ENCODE assay signal across 12 cellular contexts in genomic region chr1:167820684-167821355, GRCh38.
DNase-seq lines count a peak whose midpoint lies in the region; ATAC-seq, FAIRE-seq and TF ChIP-seq lines count a peak whose summit lies in the region.
"Had no signal": no experiment of that assay in that cellular context is flagged by ENCODE, and none has a peak within 500 bp of the region (broad histone marks: within the 10 kb centered on the region; RNA-seq: fewer than 3 reads in every experiment).

No MANE protein-coding gene starts in this region.

- H3K27ac ChIP-seq in IMR-90 (ENCODE audit: insufficient read depth, low read length) (peak overlapping the region; percentile 51), K562 (ENCODE audit: extremely low read depth, low read depth, low read length) (peak overlapping the region; percentile 71), suprapubic skin (peak overlapping the region; percentile 81)

- peak overlapping the region; percentile 77 to 86; a peak in 3 of 4 replicates for H4K8ac ChIP-seq in IMR-90 (ENCODE audit: low read depth in 2 of 2, low read length in 2 of 2)

- peak overlapping the region; percentile 100 for H2BK20ac ChIP-seq in IMR-90 (ENCODE audit: low read depth, low read length)

- H3K18ac ChIP-seq in IMR-90 (ENCODE audit: low read depth, low read length), result peak overlapping the region; percentile 50

- H3K27me3 ChIP-seq in IMR-90 (ENCODE audit: control insufficient read depth, insufficient read depth, low read length) (no peaks in the 10 kb centered on the region), K562 (ENCODE audit: control insufficient read depth in 2 of 2, insufficient read depth in 2 of 2, low read length in 2 of 2) (no peaks in the 10 kb centered on the region), suprapubic skin (no peaks in the 10 kb centered on the region)

- TF ChIP-seq POLR2A in IMR-90 (IDR thresholded peaks at IDR 0.05; ENCODE audit: low read depth, low read length) (no peak), K562 (conservative IDR thresholded peaks at IDR 0.05) (no peak), suprapubic skin (IDR thresholded peaks at IDR 0.05) (no peak)

- peak overlapping the region; percentile 73 for H2BK5ac ChIP-seq in IMR-90 (ENCODE audit: low read depth, low read length, poor library complexity, severe bottlenecking)

- H3K79me1 ChIP-seq in IMR-90 (ENCODE audit: low read depth in 1 of 2, low read length in 2 of 2), result peaks cover 0 to 13% of the 10 kb centered on the region in 2 experiments; a peak in 2 of 4 replicates

- peak overlapping the region; percentile 89 for H4K91ac ChIP-seq in IMR-90 (ENCODE audit: insufficient read depth, low read depth, low read length)

- H2AK9ac ChIP-seq in IMR-90 (replicated peaks; ENCODE audit: low read depth, low read length, poor library complexity), result no peak overlapping the region

- no peak overlapping the region for H3K9ac ChIP-seq in IMR-90 (ENCODE audit: low read depth, low read length)
- peak overlapping the region; percentile 68 to 90 for H3K9ac ChIP-seq in K562 (ENCODE audit: insufficient read depth in 1 of 2, low read depth in 2 of 2, low read length in 2 of 2)

- TF ChIP-seq CTCF in IMR-90 (conservative IDR thresholded peaks at IDR 0.05; ENCODE audit: low read depth, low read length) (no peak), K562 (IDR thresholded peaks at IDR 0.05 in 2 of 3, conservative IDR thresholded peaks at IDR 0.05 in 1 of 3; ENCODE audit: insufficient read depth in 2 of 3, low read depth in 1 of 3, low read length in 3 of 3) (no peak), suprapubic skin (IDR thresholded peaks at IDR 0.05) (no peak)

- H4K20me1 ChIP-seq in IMR-90 (ENCODE audit: insufficient read depth, low read length), result no peaks in the 10 kb centered on the region
- H4K20me1 ChIP-seq in K562 (replicated peaks; ENCODE audit: control insufficient read depth, insufficient read depth, low read length), result no peaks in the 10 kb centered on the region

- in situ Hi-C loops in IMR-90 (cut with MboI; ENCODE audit: low sequenced_read_pairs) (no loop called here), K562 (cut with MboI) (no loop called here)

- H3K4ac ChIP-seq in IMR-90 (ENCODE audit: low read depth, low read length), result peak overlapping the region; percentile 96

- DNase-seq in IMR-90, result no peak
- DNase-seq in K562 (ENCODE audit: extremely low read depth in 1 of 4, low spot score in 3 of 4), result peak in 1 of 4 experiments; percentile 81
- DNase-seq in left kidney (ENCODE audit: low read depth, low spot score), result peak; percentile 42
- DNase-seq in suprapubic skin (ENCODE audit: low spot score in 2 of 2), result no peak
- DNase-seq in AG20443 (ENCODE audit: low spot score), result no peak
- no peak for DNase-seq in NCI-H345 treated with DMSO at 0.1 percent for 48 hours (lab: John Stamatoyannopoulos, UW; ENCODE audit: unreplicated experiment)
- DNase-seq in effector CD4-positive, alpha-beta T cell, result no peak
- DNase-seq: activated CD4-positive, alpha-beta T cell treated with anti-CD3 and anti-CD28 coated beads, Interleukin-2, amount 50 U/mL, for 1 hour; CD8-positive, alpha-beta T cell; foreskin melanocyte; NCI-H1436 had no signal

- dilution Hi-C loops in IMR-90 (cut with HindIII; ENCODE audit: low sequenced_read_pairs, unreplicated experiment), result no loop called here

- POLR2A ChIA-PET in IMR-90 (lab: Charles Lee; ENCODE audit: unreplicated experiment), result interaction anchor here (0.5 to 0.6 kb wide), 2 partner anchors 9 to 98 kb away, joined by 3 read pairs; no protein-coding TSS in a partner anchor
- POLR2A ChIA-PET in K562 (lab: Yijun Ruan, JAX), result interaction anchor here (0.6 to 1.6 kb wide), 6 partner anchors 9 to 280 kb away, joined by 3 to 10 read pairs (median 3); no protein-coding TSS in a partner anchor

- ATAC-seq in IMR-90 (ENCODE audit: low read depth) (no peak), K562 (peak; percentile 63), HG03135 (IDR thresholded peaks at IDR 0.05; ENCODE audit: unreplicated experiment) (no peak)
- ATAC-seq: CD8-positive, alpha-beta T cell had no signal

- peak; percentile 64 for FAIRE-seq in K562 (lab: Jason Lieb, UNC)

- H2BK15ac ChIP-seq in IMR-90 (ENCODE audit: low read depth, low read length), result peak overlapping the region; percentile 97

- CTCF ChIA-PET in IMR-90 (lab: Yijun Ruan, JAX) (interaction anchor here (1.0 kb wide), 1 partner anchor 9 kb away, joined by 3 read pairs; no protein-coding TSS in a partner anchor), K562 (lab: Yijun Ruan, JAX; ENCODE audit: low intra/inter-chr PET ratio) (interaction anchor here (0.6 kb wide), 1 partner anchor 104 kb away, joined by 3 read pairs; no protein-coding TSS in a partner anchor)

- H3K4me2 ChIP-seq in IMR-90 (ENCODE audit: low read depth, low read length) (no peak overlapping the region), K562 (ENCODE audit: insufficient read depth, low read length) (peak overlapping the region; percentile 82)

- H3K9me1 ChIP-seq in IMR-90 (ENCODE audit: insufficient read depth, low read length) (peaks cover 24% of the 10 kb centered on the region), K562 (ENCODE audit: control insufficient read depth, insufficient read depth, low read length) (no peaks in the 10 kb centered on the region)

- H3K9me3 ChIP-seq in IMR-90 (ENCODE audit: control insufficient read depth, insufficient read depth, low read length), result no peaks in the 10 kb centered on the region
- no peaks in the 10 kb centered on the region for H3K9me3 ChIP-seq in K562 (replicated peaks; ENCODE audit: control insufficient read depth, insufficient read depth, low read depth, low read length)
- H3K9me3 ChIP-seq in suprapubic skin, result no peaks in the 10 kb centered on the region

- H2AFZ ChIP-seq in IMR-90 (replicated peaks; ENCODE audit: low read length, poor library complexity), result no peak overlapping the region
- peak overlapping the region; percentile 87 for H2AFZ ChIP-seq in K562 (ENCODE audit: low read depth, low read length)

- 100% methylated on average over 5 of the region's 12 CpGs; no CpG with 5 or more reads in 1 of the 2 experiments for WGBS in IMR-90 (ENCODE audit: extremely low coverage in 2 of 2, insufficient read length in 1 of 2), 2 experiments
- 8% methylated on average over 12 of the region's 12 CpGs for WGBS in K562 (ENCODE audit: insufficient coverage, low coverage, missing lambda C conversion rate)
- 57% methylated on average over 12 of the region's 12 CpGs for WGBS in suprapubic skin

- peak overlapping the region; percentile 48; the same call in 1 of the 2 replicates for H3K23ac ChIP-seq in IMR-90 (ENCODE audit: low read depth, low read length)

- H2BK120ac ChIP-seq in IMR-90 (ENCODE audit: low read depth, low read length), result peak overlapping the region; percentile 98

- intact Hi-C loops in IMR-90 (cut with micrococcal nuclease) (loop anchor here (5.0 kb wide), 1 partner anchor 116 kb away; the partner anchor contains the start of genes DCAF6 and MPC2), K562 (cut with micrococcal nuclease) (loop anchor here (2.0 to 5.0 kb wide), 3 partner anchors 40 to 116 kb away; partner anchors contain the start of genes DCAF6 and MPC2)

- BruUV-seq in IMR-90 (replicated peaks; lab: Mats Ljungman, UMichigan) (no TSS peak), K562 (replicated peaks; lab: Mats Ljungman, UMichigan) (TSS peak; percentile 70)

- TF ChIP-seq RAD21 in IMR-90 (IDR thresholded peaks at IDR 0.05; ENCODE audit: low read length) (no peak), K562 (CRISPR knock-in tag; conservative IDR thresholded peaks at IDR 0.05 in 1 of 2, IDR thresholded peaks at IDR 0.05 in 1 of 2) (no peak)

- H2AK5ac ChIP-seq in IMR-90 (ENCODE audit: low read depth, low read length), result peak overlapping the region; percentile 81

- no peak overlapping the region for H3K4me3 ChIP-seq in IMR-90 (ENCODE audit: insufficient read depth, low read depth, low read length)
- peak overlapping the region; percentile 38 for H3K4me3 ChIP-seq in K562
- H3K4me3 ChIP-seq in suprapubic skin, result peak overlapping the region; percentile 53

- TF ChIP-seq EP300 in K562 (IDR thresholded peaks at IDR 0.05; ENCODE audit: low read length), result no peak
- no peak for TF ChIP-seq EP300 in suprapubic skin (IDR thresholded peaks at IDR 0.05)

- H3K56ac ChIP-seq in IMR-90 (ENCODE audit: extremely low read depth, insufficient read depth, low read length), result no peak overlapping the region; the same call in 1 of the 2 replicates

- no peaks in the 10 kb centered on the region for H3K36me3 ChIP-seq in IMR-90 (ENCODE audit: control insufficient read depth, insufficient read depth, low read length)
- no peaks in the 10 kb centered on the region for H3K36me3 ChIP-seq in K562 (ENCODE audit: control insufficient read depth, insufficient read depth, low read length)
- H3K36me3 ChIP-seq in suprapubic skin, result no peaks in the 10 kb centered on the region

- peak overlapping the region; percentile 38 for H4K5ac ChIP-seq in IMR-90 (ENCODE audit: low read depth, low read length)

- H3K79me2 ChIP-seq in K562 (ENCODE audit: control insufficient read depth, insufficient read depth, low read length), result no peaks in the 10 kb centered on the region; the same call in 2 of the 3 replicates

- H3K4me1 ChIP-seq in IMR-90 (ENCODE audit: control insufficient read depth, insufficient read depth, low read length), result peaks cover 13% of the 10 kb centered on the region
- peaks cover 26 to 48% of the 10 kb centered on the region in 2 experiments for H3K4me1 ChIP-seq in K562 (replicated peaks in 1 of 2; ENCODE audit: control insufficient read depth in 2 of 2, insufficient read depth in 2 of 2, low read length in 2 of 2)
- H3K4me1 ChIP-seq in suprapubic skin, result no peaks in the 10 kb centered on the region

- peak overlapping the region; percentile 68 for H3K14ac ChIP-seq in IMR-90 (replicated peaks; ENCODE audit: low read depth, low read length)

TF ChIP-seq in IMR-90, 13 proteins besides CTCF, POLR2A, EP300 and RAD21 (continues in another document):
- TF ChIP-seq RCOR1 (IDR thresholded peaks at IDR 0.05; ENCODE audit: insufficient replicate concordance, low read length), result no peak
- TF ChIP-seq MAFK (IDR thresholded peaks at IDR 0.05; ENCODE audit: low read depth, low read length), result no peak
- TF ChIP-seq MXI1 (IDR thresholded peaks at IDR 0.05; ENCODE audit: borderline replicate concordance, low read depth, low read length), result no peak
- TF ChIP-seq CHD1 (IDR thresholded peaks at IDR 0.05; ENCODE audit: low read depth, low read length), result no peak
- TF ChIP-seq MAZ (IDR thresholded peaks at IDR 0.05; ENCODE audit: borderline replicate concordance, low read depth, low read length), result no peak
- no peak for TF ChIP-seq CEBPB (IDR thresholded peaks at IDR 0.05; ENCODE audit: low read depth, low read length)

TF ChIP-seq in K562, 482 proteins besides CTCF, POLR2A, EP300 and RAD21 (continues in another document):
- TF ChIP-seq RUNX1 (IDR thresholded peaks at IDR 0.05; ENCODE audit: low read depth), result no peak
- no peak for TF ChIP-seq ZNF436 (CRISPR knock-in tag; IDR thresholded peaks at IDR 0.05)
- TF ChIP-seq RFX7 (CRISPR knock-in tag; IDR thresholded peaks at IDR 0.05), result no peak
- no peak for TF ChIP-seq KLF6 (CRISPR knock-in tag; IDR thresholded peaks at IDR 0.05; ENCODE audit: borderline replicate concordance)
- no peak for TF ChIP-seq DLX4 (CRISPR knock-in tag; IDR thresholded peaks at IDR 0.05)
